ENCODE assay signal across 15 cellular contexts in genomic region chr16:7303014-7303676, GRCh38. TPM values are rescaled to one million over a fixed set of nuclear protein-coding genes. Genes with fewer than 3 reads are reported as not detected.
DNase-seq lines count a peak whose midpoint lies in the region; ATAC-seq and TF ChIP-seq lines count a peak whose summit lies in the region.
"Had no signal": no experiment of that assay in that cellular context is flagged by ENCODE, and none has a peak within 500 bp of the region (broad histone marks: within the 10 kb centered on the region; RNA-seq: fewer than 3 reads in every experiment).

No MANE protein-coding gene starts in this region.

- WGBS in iPS DF 6.9 (ENCODE audit: insufficient coverage, insufficient read length): no CpG with 5 or more reads among the region's 35 CpGs
- WGBS in psoas muscle, 3 donors: 2 to 3% (median 2%) methylated on average over 35 of the region's 35 CpGs

- TF ChIP-seq CTCF in psoas muscle (IDR thresholded peaks at IDR 0.05): peak; percentile 15
- TF ChIP-seq CTCF in Peyer's patch (IDR thresholded peaks at IDR 0.05): no peak

- H3K4me3 ChIP-seq in HUES48 (ENCODE audit: low read depth, low read length): peak overlapping the region; percentile 85
- H3K4me3 ChIP-seq in SJCRH30: peak overlapping the region; percentile 68
- peak overlapping the region; percentile 64 for H3K4me3 ChIP-seq in iPS DF 6.9 (ENCODE audit: low read length)
- peak overlapping the region; percentile 65 for H3K4me3 ChIP-seq in psoas muscle
- no peak overlapping the region for H3K4me3 ChIP-seq in Peyer's patch
- H3K4me3 ChIP-seq: BLaER1 treated with 17β-estradiol and CSF1 and Interleukin-3, amounts not matched to agents 10 nM and 100 nM; lower lobe of right lung had no signal

- ATAC-seq in psoas muscle: peak; percentile 59 to 89 (median 69)

- H3K36me3 ChIP-seq in HUES48 (ENCODE audit: control insufficient read depth, insufficient read depth, low read length) (no peaks in the 10 kb centered on the region), SJCRH30 (no peaks in the 10 kb centered on the region), iPS DF 6.9 (ENCODE audit: control insufficient read depth, insufficient read depth, low read length) (no peaks in the 10 kb centered on the region), psoas muscle (ENCODE audit: insufficient read depth in 1 of 2, low read depth in 1 of 2) (no peaks in the 10 kb centered on the region), Peyer's patch (no peaks in the 10 kb centered on the region)
- H3K36me3 ChIP-seq: BLaER1 treated with 17β-estradiol and CSF1 and Interleukin-3, amounts not matched to agents 10 nM and 100 nM; lower lobe of right lung had no signal

- peaks cover 56% of the 10 kb centered on the region for H3K27me3 ChIP-seq in HUES48 (ENCODE audit: control insufficient read depth, insufficient read depth, low read length)
- peaks cover 3% of the 10 kb centered on the region; the same call in 1 of the 2 replicates for H3K27me3 ChIP-seq in SJCRH30
- no peaks in the 10 kb centered on the region; the same call in 1 of the 2 replicates for H3K27me3 ChIP-seq in iPS DF 6.9 (ENCODE audit: control insufficient read depth, insufficient read depth, low read length)
- peaks cover 0 to 10% (median 0%) of the 10 kb centered on the region in 3 donors for H3K27me3 ChIP-seq in psoas muscle (ENCODE audit: insufficient read depth in 3 of 3, low read length in 2 of 3)
- no peaks in the 10 kb centered on the region for H3K27me3 ChIP-seq in Peyer's patch
- H3K27me3 ChIP-seq: BLaER1 treated with 17β-estradiol and CSF1 and Interleukin-3, amounts not matched to agents 10 nM and 100 nM had no signal

- intact Hi-C loops in psoas muscle (cut with DNase I): no loop called here

- TF ChIP-seq POLR2A in Peyer's patch (IDR thresholded peaks at IDR 0.05): no peak

- H3K4me1 ChIP-seq in HUES48 (ENCODE audit: control insufficient read depth, insufficient read depth, low read length): peaks cover 13% of the 10 kb centered on the region
- H3K4me1 ChIP-seq in SJCRH30: peaks cover 5% of the 10 kb centered on the region; the same call in 1 of the 2 replicates
- H3K4me1 ChIP-seq in iPS DF 6.9 (ENCODE audit: control insufficient read depth, insufficient read depth, low read length): no peaks in the 10 kb centered on the region; the same call in 1 of the 2 replicates
- H3K4me1 ChIP-seq in psoas muscle: no peaks in the 10 kb centered on the region
- no peaks in the 10 kb centered on the region for H3K4me1 ChIP-seq in Peyer's patch
- H3K4me1 ChIP-seq: lower lobe of right lung had no signal

- no peak overlapping the region for H3K9ac ChIP-seq in HUES48 (ENCODE audit: low read depth, low read length)
- H3K9ac ChIP-seq: BLaER1 treated with 17β-estradiol and CSF1 and Interleukin-3, amounts not matched to agents 10 nM and 100 nM had no signal

- DNase-seq in SJCRH30: peak; percentile 57 to 73
- DNase-seq in iPS DF 6.9 (ENCODE audit: low read depth, low spot score): no peak
- peak in 1 of 2 donors; percentile 55 for DNase-seq in psoas muscle
- no peak for DNase-seq in Peyer's patch
- no peak for DNase-seq in NCI-H187 (lab: John Stamatoyannopoulos, UW)
- DNase-seq in stimulated activated CD4-positive, alpha-beta T cell treated with anti-CD3 and anti-CD28 coated beads, Interleukin-1b, Interleukin-23, amount 100 ng/mL, for 48 hours: no peak
- DNase-seq in putamen (ENCODE audit: low spot score): no peak
- DNase-seq: activated B cell treated with CpG ODN at 0.5 μM for 24 hours; activated T-cell treated with anti-CD3 and anti-CD28 coated beads, Interleukin-2, amount 50 U/mL, for 1 hour; foreskin melanocyte; lower lobe of right lung; NCI-H524 had no signal

- H3K9me3 ChIP-seq in HUES48 (ENCODE audit: control insufficient read depth, insufficient read depth, low read length) (no peaks in the 10 kb centered on the region), SJCRH30 (replicated peaks) (no peaks in the 10 kb centered on the region), iPS DF 6.9 (ENCODE audit: control insufficient read depth, insufficient read depth, low read length) (no peaks in the 10 kb centered on the region), psoas muscle (no peaks in the 10 kb centered on the region), Peyer's patch (no peaks in the 10 kb centered on the region)
- H3K9me3 ChIP-seq: BLaER1 treated with 17β-estradiol and CSF1 and Interleukin-3, amounts not matched to agents 10 nM and 100 nM; lower lobe of right lung had no signal

- H3K27ac ChIP-seq in HUES48 (ENCODE audit: low read depth, low read length) (no peak overlapping the region), SJCRH30 (peak overlapping the region; percentile 58), iPS DF 6.9 (ENCODE audit: low read length) (no peak overlapping the region), psoas muscle (no peak overlapping the region), Peyer's patch (no peak overlapping the region)
- H3K27ac ChIP-seq: BLaER1 treated with 17β-estradiol and CSF1 and Interleukin-3, amounts not matched to agents 10 nM and 100 nM; lower lobe of right lung had no signal

RNA-seq across cellular contexts. Expression of gene RBFOX1, which starts 29.5 kb away (rescaled TPM):
- 8.9 and 11.6 TPM in 2 replicates for total RNA-seq in SJCRH30 (2014; rRNA removed; shearing (Covaris generic))
- total RNA-seq in psoas muscle (100 to 1,000 TPM; 113 to 141 (median 127) TPM), Peyer's patch (1 to 10 TPM in 2 of 4 donors, not detected in 2; 1.0 to 3.4 TPM)
- 10 to 100 TPM in 2 of 3 donors, 1 to 10 TPM in 1; 2.8 to 43.8 (median 40.1) TPM for polyA plus RNA-seq in psoas muscle
- total RNA-seq: activated B cell treated with CpG ODN at 0.5 μM for 24 hours, lower lobe of right lung, posterior vena cava had no signal

Comparison
In these comparisons a context has a peak if more than half of its experiments do, and no peak if none do; other contexts are left out.
1. H3K4me3 ChIP-seq: peak in HUES48 (single experiment), SJCRH30 (single experiment), iPS DF 6.9 (single experiment) and psoas muscle (single experiment); none in Peyer's patch (0 of 4).
2. DNase-seq: peak in SJCRH30 (2 of 2); none in iPS DF 6.9 (single experiment), Peyer's patch (0 of 3), NCI-H187 (0 of 2), stimulated activated CD4-positive, alpha-beta T cell treated with anti-CD3 and anti-CD28 coated beads, Interleukin-1b, Interleukin-23, amount 100 ng/mL, for 48 hours (single experiment) and putamen (single experiment).